14 cellular contexts compared by ENCODE assay signal in the genomic region with DNA sequence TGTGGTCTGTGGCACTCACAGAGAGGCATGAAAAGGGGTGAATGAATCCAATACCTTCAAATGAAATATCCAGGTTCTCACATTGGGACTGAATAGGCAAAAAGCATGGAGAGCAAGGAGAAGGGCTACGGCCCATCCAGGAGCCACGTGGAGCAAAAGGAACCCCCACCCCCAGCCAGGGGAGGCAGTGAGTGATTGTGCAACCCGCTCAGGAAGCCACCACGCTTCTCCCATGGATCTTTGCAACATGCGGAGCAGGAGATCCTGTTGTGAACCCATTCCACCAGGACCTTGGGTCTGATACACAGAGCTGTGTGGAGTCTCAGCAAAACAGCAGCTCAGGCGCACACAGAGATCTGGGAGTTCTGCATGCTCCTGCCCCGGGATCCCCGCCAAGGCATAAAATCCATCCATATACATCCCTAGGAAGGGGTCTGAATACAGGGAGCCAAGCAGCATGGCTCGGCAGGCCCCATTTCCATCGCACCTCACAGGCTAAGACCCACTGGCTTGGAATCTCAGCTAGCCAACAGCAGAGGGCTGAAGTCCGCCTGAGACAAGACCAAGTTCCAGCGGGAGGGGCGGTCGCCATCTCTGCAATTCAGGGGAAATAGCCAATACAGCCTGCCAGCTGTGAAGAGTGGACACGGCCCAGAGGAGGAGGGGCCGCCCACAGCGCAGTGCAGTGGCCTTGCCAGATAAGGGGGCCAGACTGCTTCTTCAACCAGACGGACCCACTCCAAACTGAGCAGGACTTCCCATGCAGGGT.
DNase-seq lines count a peak whose midpoint lies in the region; ATAC-seq and TF ChIP-seq lines count a peak whose summit lies in the region.
"Had no signal": no experiment of that assay in that cellular context is flagged by ENCODE, and none has a peak within 500 bp of the region (broad histone marks: within the 10 kb centered on the region; RNA-seq: fewer than 3 reads in every experiment).

No MANE protein-coding gene starts in this region.

- H3K4me3 Mint-ChIP-seq in CD8-positive, alpha-beta T cell: no peak overlapping the region
- H3K4me3 Mint-ChIP-seq in T-helper 17 cell: no peak overlapping the region
- H3K4me3 Mint-ChIP-seq: B cell had no signal

- H3K4me1 Mint-ChIP-seq in CD8-positive, alpha-beta T cell (ENCODE audit: low read depth): peaks cover 20% of the 10 kb centered on the region
- peaks cover 15% of the 10 kb centered on the region for H3K4me1 Mint-ChIP-seq in T-helper 17 cell

- no peaks in the 10 kb centered on the region for H3K27me3 Mint-ChIP-seq in CD8-positive, alpha-beta T cell (ENCODE audit: low read depth)
- no peaks in the 10 kb centered on the region for H3K27me3 Mint-ChIP-seq in T-helper 17 cell
- H3K27me3 Mint-ChIP-seq: B cell had no signal

- peak overlapping the region; percentile 11 for H3K27ac Mint-ChIP-seq in CD8-positive, alpha-beta T cell
- peak overlapping the region; percentile 8 for H3K27ac Mint-ChIP-seq in T-helper 17 cell
- H3K27ac Mint-ChIP-seq: B cell had no signal

- H3K4me1 ChIP-seq in CD8-positive, alpha-beta T cell (ENCODE audit: insufficient read depth, low read length): no peaks in the 10 kb centered on the region
- H3K4me1 ChIP-seq in mucosa of descending colon (ENCODE audit: low read depth): no peaks in the 10 kb centered on the region

- no peak for TF ChIP-seq CTCF in CD8-positive, alpha-beta T cell (IDR thresholded peaks at IDR 0.05)
- TF ChIP-seq CTCF in fibroblast of the aortic adventitia (IDR thresholded peaks at IDR 0.05; ENCODE audit: insufficient read depth, low read length) (no peak), mucosa of descending colon (IDR thresholded peaks at IDR 0.05) (no peak)

- H3K36me3 ChIP-seq in CD8-positive, alpha-beta T cell (ENCODE audit: insufficient read depth, low read length): peaks cover 6% of the 10 kb centered on the region
- no peaks in the 10 kb centered on the region for H3K36me3 ChIP-seq in mucosa of descending colon (ENCODE audit: low read depth)

- peaks cover 12% of the 10 kb centered on the region for H3K9me3 Mint-ChIP-seq in CD8-positive, alpha-beta T cell

- H3K27ac ChIP-seq in CD8-positive, alpha-beta T cell (ENCODE audit: low read depth, low read length): no peak overlapping the region
- H3K27ac ChIP-seq: epithelial cell of prostate, GM23248, stomach had no signal

- H3K27me3 ChIP-seq in CD8-positive, alpha-beta T cell (ENCODE audit: insufficient read depth, low read length): no peaks in the 10 kb centered on the region
- H3K27me3 ChIP-seq: stomach had no signal

- intact Hi-C loops in CD8-positive, alpha-beta T cell (cut with DNase I, micrococcal nuclease): no loop called here
- intact Hi-C loops in mucosa of descending colon (cut with DNase I, micrococcal nuclease): no loop called here

- ATAC-seq in CD8-positive, alpha-beta T cell: no peak
- ATAC-seq in T-helper 17 cell (no peak), mucosa of descending colon (peak; percentile 34), GM21447 (IDR thresholded peaks at IDR 0.05; ENCODE audit: unreplicated experiment) (no peak)

- DNase-seq in CD8-positive, alpha-beta T cell: no peak
- DNase-seq in T-helper 17 cell: no peak
- DNase-seq in fibroblast of the aortic adventitia (ENCODE audit: low read depth): peak; percentile 17
- DNase-seq in mucosa of descending colon: peak; percentile 12 to 42 (median 20)
- DNase-seq in effector CD8-positive, alpha-beta T cell (lab: John Stamatoyannopoulos, UW): no peak
- no peak for DNase-seq in NCI-H524 (lab: John Stamatoyannopoulos, UW)
- DNase-seq in T1000 (lab: John Stamatoyannopoulos, UW): no peak
- DNase-seq: activated CD4-positive, alpha-beta T cell treated with anti-CD3 and anti-CD28 coated beads, Interleukin-2, amount 50 U/mL, for 1 hour; activated gamma-delta T cell; GM23248; stomach had no signal

- H3K9me3 ChIP-seq in CD8-positive, alpha-beta T cell (ENCODE audit: low read length): no peaks in the 10 kb centered on the region
- H3K9me3 ChIP-seq in T-helper 17 cell (ENCODE audit: control insufficient read depth, low read length, poor library complexity, severe bottlenecking) (no peaks in the 10 kb centered on the region), mucosa of descending colon (peaks cover 6% of the 10 kb centered on the region)

- CTCF ChIA-PET in CD8-positive, alpha-beta T cell (lab: Charles Lee): no interaction called here

- H3K36me3 Mint-ChIP-seq in CD8-positive, alpha-beta T cell: peaks cover 47% of the 10 kb centered on the region
- H3K36me3 Mint-ChIP-seq in T-helper 17 cell (ENCODE audit: low read depth): peaks cover 8% of the 10 kb centered on the region

- no peak overlapping the region for H3K4me3 ChIP-seq in CD8-positive, alpha-beta T cell (ENCODE audit: low read depth, low read length)
- H3K4me3 ChIP-seq in fibroblast of the aortic adventitia (ENCODE audit: low read depth, low read length) (no peak overlapping the region), mucosa of descending colon (no peak overlapping the region)
- H3K4me3 ChIP-seq: GM23248, stomach had no signal

- POLR2A ChIA-PET in CD8-positive, alpha-beta T cell (lab: Charles Lee): interaction anchor here (0.5 kb wide), 1 partner anchor 276 kb away, joined by 3 read pairs; no protein-coding TSS in a partner anchor

Comparison
In these comparisons a context has a peak if more than half of its experiments do, and no peak if none do; other contexts are left out.
1. DNase-seq: peak in fibroblast of the aortic adventitia (single experiment) and mucosa of descending colon (3 of 3); none in CD8-positive, alpha-beta T cell (0 of 7), T-helper 17 cell (0 of 3), effector CD8-positive, alpha-beta T cell (single experiment), NCI-H524 (0 of 2) and T1000 (single experiment).